Comparison of ENCODE assay signal across 7 cellular contexts in the genomic region with DNA sequence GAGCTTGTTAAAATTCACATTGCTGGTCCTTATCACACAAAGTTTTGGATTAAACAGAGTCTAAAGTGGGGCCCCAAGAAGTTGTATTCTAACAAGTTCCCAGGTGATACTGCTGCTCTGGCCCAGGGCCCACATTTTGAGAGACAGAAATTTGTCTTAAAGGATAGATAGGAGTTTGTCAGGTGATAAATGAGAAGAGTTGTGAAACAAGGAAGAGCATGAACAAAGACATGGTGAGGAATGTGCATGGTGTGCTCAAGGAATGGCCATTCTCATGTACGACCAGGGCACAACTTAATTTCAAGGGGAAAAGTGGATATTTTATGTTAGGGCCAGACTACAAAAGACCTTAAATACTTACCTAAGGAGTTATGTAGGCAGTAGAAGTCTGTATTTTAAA.
"Had no signal": no experiment of that assay in that cellular context is flagged by ENCODE, and none has a peak within 500 bp of the region (broad histone marks: within the 10 kb centered on the region; RNA-seq: fewer than 3 reads in every experiment).

No MANE protein-coding gene starts in this region.

- DNase-seq: IMR-90, KBM-7, KG1 had no signal

- H3K27ac Mint-ChIP-seq: IgD-negative memory B cell had no signal

- FAIRE-seq: HepG2, HTR-8/SVneo had no signal

- H3K36me3 Mint-ChIP-seq: IgD-negative memory B cell had no signal

- H3K4me3 Mint-ChIP-seq: IgD-negative memory B cell had no signal

- ATAC-seq: HepG2 had no signal

- H3K4me1 Mint-ChIP-seq: IgD-negative memory B cell had no signal

- H3K27ac ChIP-seq: HL-60 had no signal
